In genomic region chr12:6996040-6996441, GRCh38 we compare ENCODE assay signal across 11 cellular contexts. TPM values are rescaled to one million over a fixed set of nuclear protein-coding genes. Genes with fewer than 3 reads are reported as not detected.
DNase-seq lines count a peak whose midpoint lies in the region; TF ChIP-seq lines count a peak whose summit lies in the region.
"Had no signal": no experiment of that assay in that cellular context is flagged by ENCODE, and none has a peak within 500 bp of the region (broad histone marks: within the 10 kb centered on the region; RNA-seq: fewer than 3 reads in every experiment).

No MANE protein-coding gene starts in this region.

- no peaks in the 10 kb centered on the region for H3K9me3 ChIP-seq in AG04450 (ENCODE audit: control insufficient read depth, insufficient read depth, low read length)
- H3K9me3 ChIP-seq: upper lobe of left lung had no signal

- POLR2A ChIA-PET in AG04450 (lab: Yijun Ruan, JAX): no interaction called here

- CTCF ChIA-PET in AG04450 (lab: Charles Lee): no interaction called here

- H3K4me3 ChIP-seq in AG04450 (ENCODE audit: low read depth, low read length): no peak overlapping the region
- H3K4me3 ChIP-seq: upper lobe of left lung had no signal

- H3K4me3 Mint-ChIP-seq in type B pancreatic cell: no peak overlapping the region
- H3K4me3 Mint-ChIP-seq: CD8-positive, alpha-beta memory T cell had no signal

- no peaks in the 10 kb centered on the region for H3K27me3 Mint-ChIP-seq in type B pancreatic cell
- H3K27me3 Mint-ChIP-seq: CD8-positive, alpha-beta memory T cell had no signal

- TF ChIP-seq CTCF in AG04450 (IDR thresholded peaks at IDR 0.05; ENCODE audit: low read depth, low read length): no peak
- no peak for TF ChIP-seq CTCF in type B pancreatic cell (conservative IDR thresholded peaks at IDR 0.05)

- no peaks in the 10 kb centered on the region for H3K27me3 ChIP-seq in AG04450 (ENCODE audit: control insufficient read depth, insufficient read depth, low read length)
- H3K27me3 ChIP-seq: upper lobe of left lung had no signal

- no peaks in the 10 kb centered on the region for H3K9me3 Mint-ChIP-seq in type B pancreatic cell
- H3K9me3 Mint-ChIP-seq: CD8-positive, alpha-beta memory T cell had no signal

- no peak overlapping the region for H3K27ac ChIP-seq in AG04450 (ENCODE audit: low read depth, low read length)
- H3K27ac ChIP-seq: upper lobe of left lung had no signal

- H3K4me1 Mint-ChIP-seq in type B pancreatic cell (ENCODE audit: unreplicated experiment): no peaks in the 10 kb centered on the region

- peaks cover 34% of the 10 kb centered on the region for H3K36me3 Mint-ChIP-seq in type B pancreatic cell

- H3K27ac Mint-ChIP-seq in type B pancreatic cell: no peak overlapping the region

- peak; percentile 23 for DNase-seq in AG04450 (ENCODE audit: low read depth, low spot score)
- peak; percentile 88 for DNase-seq in M059J (ENCODE audit: low read depth)
- DNase-seq in fibroblast of gingiva (ENCODE audit: low read depth): peak; percentile 67
- no peak for DNase-seq in type B pancreatic cell (ENCODE audit: extremely low spot score, unreplicated experiment)
- no peak for DNase-seq in pons (ENCODE audit: low spot score)
- DNase-seq in activated T-cell treated with anti-CD3 and anti-CD28 coated beads, Interleukin-2, amount 50 U/mL, for 1 hour: no peak
- DNase-seq: activated T-cell treated with anti-CD3 and anti-CD28 coated beads for 4 hours; CD8-positive, alpha-beta memory T cell; NCI-H1436 treated with DMSO at 0.1 percent for 48 hours; stimulated activated CD4-positive, alpha-beta T cell treated with anti-CD3 and anti-CD28 coated beads, Interleukin-1b, Interleukin-23, amount 100 ng/mL, for 48 hours; upper lobe of left lung had no signal

RNA-seq across cellular contexts. Expression of gene LPCAT3, which starts 22.2 kb away (rescaled TPM):
- 36.0 and 37.6 TPM in 2 replicates for polyA plus RNA-seq in AG04450 (2011; rRNA removed)
- 29.1 and 29.4 TPM in 2 replicates for polyA minus RNA-seq in AG04450 (2011; rRNA and poly(A)+ RNA removed)
- total RNA-seq in M059J (2014; rRNA removed; shearing (Covaris generic)): 26.1 and 26.7 TPM in 2 replicates
- total RNA-seq in type B pancreatic cell (ENCODE audit: low replicate concordance): 34.4 and 79.0 TPM in 2 replicates

RNA-seq across cellular contexts. Expression of gene EMG1, which starts 25.3 kb away (rescaled TPM):
- polyA plus RNA-seq in AG04450 (2011; rRNA removed): 46.1 and 47.8 TPM in 2 replicates
- 19.2 and 19.7 TPM in 2 replicates for polyA minus RNA-seq in AG04450 (2011; rRNA and poly(A)+ RNA removed)
- 42.9 and 52.9 TPM in 2 replicates for total RNA-seq in M059J (2014; rRNA removed; shearing (Covaris generic))
- 46.5 and 108 TPM in 2 replicates for total RNA-seq in type B pancreatic cell (ENCODE audit: low replicate concordance)

RNA-seq across cellular contexts. Expression of gene PHB2, which starts 25.6 kb away (rescaled TPM):
- 242 and 255 TPM in 2 replicates for polyA plus RNA-seq in AG04450 (2011; rRNA removed)
- 137 and 161 TPM in 2 replicates for polyA minus RNA-seq in AG04450 (2011; rRNA and poly(A)+ RNA removed)
- total RNA-seq in M059J (2014; rRNA removed; shearing (Covaris generic)): 203 and 222 TPM in 2 replicates
- total RNA-seq in type B pancreatic cell (ENCODE audit: low replicate concordance): 252 and 377 TPM in 2 replicates

RNA-seq across cellular contexts. Expression of gene PTPN6, which starts 44.9 kb away (rescaled TPM):
- polyA plus RNA-seq in AG04450 (2011; rRNA removed): 0.07 and 0.10 TPM in 2 replicates
- 0.56 TPM in 1 of 2 replicates, not detected in the other for polyA minus RNA-seq in AG04450 (2011; rRNA and poly(A)+ RNA removed)
- total RNA-seq in M059J (2014; rRNA removed; shearing (Covaris generic)): 0.39 and 0.98 TPM in 2 replicates
- total RNA-seq in type B pancreatic cell (ENCODE audit: low replicate concordance): 15.6 and 61.0 TPM in 2 replicates

RNA-seq across cellular contexts. Expression of gene C12orf57, which starts 52.2 kb away (rescaled TPM):
- 359 and 425 TPM in 2 replicates for polyA plus RNA-seq in AG04450 (2011; rRNA removed)
- polyA minus RNA-seq in AG04450 (2011; rRNA and poly(A)+ RNA removed): 60.0 and 73.9 TPM in 2 replicates
- total RNA-seq in M059J (2014; rRNA removed; shearing (Covaris generic)): 192 and 242 TPM in 2 replicates
- 220 and 275 TPM in 2 replicates for total RNA-seq in type B pancreatic cell (ENCODE audit: low replicate concordance)

Comparison
In these comparisons a context has a peak if more than half of its experiments do, and no peak if none do; other contexts are left out.
1. DNase-seq: peak in AG04450 (single experiment), M059J (single experiment) and fibroblast of gingiva (single experiment); none in type B pancreatic cell (single experiment), pons (single experiment) and activated T-cell treated with anti-CD3 and anti-CD28 coated beads, Interleukin-2, amount 50 U/mL, for 1 hour (single experiment).